16 cellular contexts compared by ENCODE assay signal in genomic region chr5:33852837-33853236, GRCh38. TPM values are rescaled to one million over a fixed set of nuclear protein-coding genes. Genes with fewer than 3 reads are reported as not detected.
DNase-seq lines count a peak whose midpoint lies in the region; ATAC-seq and TF ChIP-seq lines count a peak whose summit lies in the region.
"Had no signal": no experiment of that assay in that cellular context is flagged by ENCODE, and none has a peak within 500 bp of the region (broad histone marks: within the 10 kb centered on the region; RNA-seq: fewer than 3 reads in every experiment).

No MANE protein-coding gene starts in this region.

- CTCF ChIA-PET in SK-N-SH (lab: Yijun Ruan, JAX): no interaction called here

- no peaks in the 10 kb centered on the region for H3K9me3 Mint-ChIP-seq in endodermal cell

- H3K9ac ChIP-seq in SK-N-SH (no peak overlapping the region), endodermal cell (ENCODE audit: extremely low read depth, low read length, poor library complexity, severe bottlenecking) (no peak overlapping the region), neuronal stem cell (ENCODE audit: low read depth, low read length, poor library complexity) (no peak overlapping the region)
- H3K9ac ChIP-seq: BLaER1 had no signal

- no peak overlapping the region for H2BK12ac ChIP-seq in neuronal stem cell (ENCODE audit: low read length)

- H3K23ac ChIP-seq in neuronal stem cell (ENCODE audit: low read depth, low read length, poor library complexity): no peak overlapping the region

- H4K8ac ChIP-seq in neuronal stem cell (ENCODE audit: low read depth, low read length): no peak overlapping the region

- no peaks in the 10 kb centered on the region for H4K20me1 ChIP-seq in SK-N-SH (ENCODE audit: insufficient read depth)
- H4K20me1 ChIP-seq: BLaER1 had no signal

- H3K4me1 Mint-ChIP-seq in endodermal cell: peaks cover 59% of the 10 kb centered on the region

- H3K27ac ChIP-seq in SK-N-SH (ENCODE audit: low read depth in 2 of 2, low read length in 1 of 2) (no peak overlapping the region; a peak in 1 of 4 replicates), endodermal cell (ENCODE audit: low read depth, low read length) (no peak overlapping the region), neuronal stem cell (replicated peaks; ENCODE audit: low read length) (no peak overlapping the region), tibial artery (peak overlapping the region; percentile 58 to 74)
- H3K27ac ChIP-seq: 22Rv1, BLaER1, HL-60 had no signal

- H2AFZ ChIP-seq in SK-N-SH (ENCODE audit: low read depth) (no peak overlapping the region), neuronal stem cell (ENCODE audit: low read length) (no peak overlapping the region)

- no peak overlapping the region for H2BK15ac ChIP-seq in neuronal stem cell (ENCODE audit: low read length)

- no peaks in the 10 kb centered on the region for H3K27me3 Mint-ChIP-seq in endodermal cell (ENCODE audit: insufficient read depth)

- no peak for TF ChIP-seq CTCF in SK-N-SH (IDR thresholded peaks at IDR 0.05)
- no peak for TF ChIP-seq CTCF in endodermal cell (conservative IDR thresholded peaks at IDR 0.05)
- TF ChIP-seq CTCF in tibial artery (IDR thresholded peaks at IDR 0.05): no peak

- no peak overlapping the region for H2BK120ac ChIP-seq in neuronal stem cell (ENCODE audit: low read depth, low read length)

- H2BK5ac ChIP-seq in neuronal stem cell (ENCODE audit: low read length): no peak overlapping the region

- H3K79me2 ChIP-seq in SK-N-SH (ENCODE audit: insufficient read depth): no peaks in the 10 kb centered on the region

- no peak for ATAC-seq in SK-N-SH treated with all-trans-retinoic acid at 6 μM for 48 hours
- ATAC-seq in GM18517 (IDR thresholded peaks at IDR 0.05; ENCODE audit: unreplicated experiment): no peak
- ATAC-seq: PC-3 had no signal

- H3K4me3 ChIP-seq in SK-N-SH (ENCODE audit: low read depth in 2 of 2, low read length in 1 of 2): no peak overlapping the region
- peak overlapping the region; percentile 43 for H3K4me3 ChIP-seq in endodermal cell (ENCODE audit: low read length)
- no peak overlapping the region for H3K4me3 ChIP-seq in neuronal stem cell (ENCODE audit: low read length in 2 of 2)
- H3K4me3 ChIP-seq in tibial artery: no peak overlapping the region
- H3K4me3 ChIP-seq: BLaER1 had no signal

- H3K4me1 ChIP-seq in SK-N-SH (ENCODE audit: control insufficient read depth in 1 of 2, insufficient read depth in 2 of 2, low read depth in 1 of 2, low read length in 1 of 2) (no peaks in the 10 kb centered on the region; a peak in 1 of 4 replicates), endodermal cell (ENCODE audit: control insufficient read depth, insufficient read depth, low read length) (peaks cover 31% of the 10 kb centered on the region), neuronal stem cell (ENCODE audit: control insufficient read depth in 2 of 2, insufficient read depth in 1 of 2, low read depth in 1 of 2, low read length in 2 of 2) (peaks cover 31 to 32% of the 10 kb centered on the region in 2 donors), tibial artery (peaks cover 0 to 59% (median 32%) of the 10 kb centered on the region in 4 donors)

- H3F3A ChIP-seq in SK-N-SH (replicated peaks; ENCODE audit: insufficient read depth): no peaks in the 10 kb centered on the region

- no peak overlapping the region for H4K91ac ChIP-seq in neuronal stem cell (ENCODE audit: low read depth, low read length, poor library complexity)

- 0 out of 2 replicates have a peak overlapping the region, but pooled peaks have one; percentile 15 for H3K4me2 ChIP-seq in SK-N-SH
- H3K4me2 ChIP-seq in neuronal stem cell (ENCODE audit: insufficient read depth, low read length, poor library complexity, severe bottlenecking): no peak overlapping the region
- H3K4me2 ChIP-seq: BLaER1 had no signal

- peaks cover 22% of the 10 kb centered on the region for H3K36me3 Mint-ChIP-seq in endodermal cell (ENCODE audit: low read depth)

- no peak for TF ChIP-seq RAD21 in SK-N-SH (IDR thresholded peaks at IDR 0.05; ENCODE audit: low read length)

- no peaks in the 10 kb centered on the region for H3K9me3 ChIP-seq in SK-N-SH
- H3K9me3 ChIP-seq in endodermal cell (ENCODE audit: control insufficient read depth, low read length): no peaks in the 10 kb centered on the region
- no peaks in the 10 kb centered on the region for H3K9me3 ChIP-seq in neuronal stem cell (replicated peaks in 1 of 2; ENCODE audit: control insufficient read depth in 2 of 2, insufficient read depth in 1 of 2, low read depth in 1 of 2, low read length in 2 of 2)
- H3K9me3 ChIP-seq in tibial artery: no peaks in the 10 kb centered on the region
- H3K9me3 ChIP-seq: BLaER1 had no signal

- H3K4ac ChIP-seq in neuronal stem cell (ENCODE audit: low read length): no peak overlapping the region

- intact Hi-C loops in tibial artery (cut with DNase I; ENCODE audit: low total_unique reads): no loop called here

- H3K18ac ChIP-seq in neuronal stem cell (ENCODE audit: low read length): peak overlapping the region; percentile 89

- H3K79me1 ChIP-seq in neuronal stem cell (ENCODE audit: low read depth, low read length): no peaks in the 10 kb centered on the region

- TF ChIP-seq EP300 in SK-N-SH (IDR thresholded peaks at IDR 0.05; ENCODE audit: borderline replicate concordance in 1 of 2, low read depth in 1 of 2, low read length in 1 of 2): no peak

- H3K4me3 Mint-ChIP-seq in endodermal cell: peak overlapping the region; percentile 11

- DNase-seq in SK-N-SH (no peak), endodermal cell (no peak), neuronal stem cell (ENCODE audit: low spot score) (no peak), tibial artery (no peak), dedifferentiated amniotic fluid mesenchymal stem cell (ENCODE audit: extremely low spot score) (no peak), HUDEP-2 (lab: John Stamatoyannopoulos, UW; ENCODE audit: unreplicated experiment in 76 of 76) (no peak)
- DNase-seq: DMS 273 treated with DMSO at 0.1 percent for 48 hours, KG1, NCI-H1092, NCI-H69, PC-3 had no signal

- POLR2A ChIA-PET in SK-N-SH (lab: Yijun Ruan, JAX): no interaction called here

- no peak overlapping the region for H2AK5ac ChIP-seq in neuronal stem cell (ENCODE audit: low read depth, low read length)

- H3K36me3 ChIP-seq in SK-N-SH (replicated peaks in 1 of 2; ENCODE audit: control insufficient read depth in 1 of 2, insufficient read depth in 2 of 2, low read length in 1 of 2): no peaks in the 10 kb centered on the region
- H3K36me3 ChIP-seq in endodermal cell (ENCODE audit: control insufficient read depth, insufficient read depth, low read length): no peaks in the 10 kb centered on the region
- H3K36me3 ChIP-seq in neuronal stem cell (replicated peaks in 1 of 2; ENCODE audit: control insufficient read depth in 2 of 2, insufficient read depth in 2 of 2, low read length in 2 of 2): no peaks in the 10 kb centered on the region
- no peaks in the 10 kb centered on the region for H3K36me3 ChIP-seq in tibial artery
- H3K36me3 ChIP-seq: BLaER1 had no signal

- H3K27me3 ChIP-seq in SK-N-SH (ENCODE audit: insufficient read depth) (no peaks in the 10 kb centered on the region), endodermal cell (ENCODE audit: control insufficient read depth, insufficient read depth, low read length, poor library complexity, severe bottlenecking) (no peaks in the 10 kb centered on the region), neuronal stem cell (ENCODE audit: control insufficient read depth in 3 of 3, insufficient read depth in 3 of 3, low read depth in 1 of 3, low read length in 3 of 3) (no peaks in the 10 kb centered on the region), tibial artery (no peaks in the 10 kb centered on the region)
- H3K27me3 ChIP-seq: BLaER1 had no signal

- peak overlapping the region; percentile 14 for H3K27ac Mint-ChIP-seq in endodermal cell

- no peaks in the 10 kb centered on the region for H3K9me2 ChIP-seq in SK-N-SH

- 46% methylated on average over 3 of the region's 3 CpGs for WGBS in SK-N-SH (ENCODE audit: low lambda C conversion rate)
- WGBS in endodermal cell (ENCODE audit: insufficient coverage in 1 of 2, insufficient read length in 1 of 2), 2 experiments: 58 to 89% methylated on average over 2 to 3 of the region's 3 CpGs
- WGBS in neuronal stem cell (ENCODE audit: extremely low coverage in 2 of 2, insufficient read length in 2 of 2, insufficient replicate concordance in 1 of 2), 2 donors: no CpG with 5 or more reads among the region's 3 CpGs

- H3K14ac ChIP-seq in neuronal stem cell (ENCODE audit: low read length): peak overlapping the region; percentile 56

TF ChIP-seq in SK-N-SH, 30 proteins besides CTCF, POLR2A, EP300 and RAD21 (continues in another document):
- TF ChIP-seq CHD2 (IDR thresholded peaks at IDR 0.05; ENCODE audit: low read length, partially characterized antibody): no peak
- no peak for TF ChIP-seq GATA2 (CRISPR knock-in tag; IDR thresholded peaks at IDR 0.05)
- TF ChIP-seq TEAD4 (IDR thresholded peaks at IDR 0.05; ENCODE audit: borderline replicate concordance, insufficient read depth): no peak
- no peak for TF ChIP-seq JUND (IDR thresholded peaks at IDR 0.05)
- no peak for TF ChIP-seq FOXJ3 (CRISPR knock-in tag; IDR thresholded peaks at IDR 0.05)
- TF ChIP-seq FOSL2 (IDR thresholded peaks at IDR 0.05; ENCODE audit: borderline replicate concordance, low read depth): no peak
- no peak for TF ChIP-seq SIN3A (IDR thresholded peaks at IDR 0.05; ENCODE audit: borderline replicate concordance, low read depth, low read length)
- no peak for TF ChIP-seq RXRA (IDR thresholded peaks at IDR 0.05; ENCODE audit: borderline replicate concordance, low read depth)
- no peak for TF ChIP-seq MEF2A (IDR thresholded peaks at IDR 0.05; ENCODE audit: borderline replicate concordance, low read depth)

TF ChIP-seq in SK-N-SH treated with all-trans-retinoic acid at 6 μM for 48 hours, 23 proteins besides CTCF, POLR2A, EP300 and RAD21 (continues in another document):
- TF ChIP-seq, protein P1, sequence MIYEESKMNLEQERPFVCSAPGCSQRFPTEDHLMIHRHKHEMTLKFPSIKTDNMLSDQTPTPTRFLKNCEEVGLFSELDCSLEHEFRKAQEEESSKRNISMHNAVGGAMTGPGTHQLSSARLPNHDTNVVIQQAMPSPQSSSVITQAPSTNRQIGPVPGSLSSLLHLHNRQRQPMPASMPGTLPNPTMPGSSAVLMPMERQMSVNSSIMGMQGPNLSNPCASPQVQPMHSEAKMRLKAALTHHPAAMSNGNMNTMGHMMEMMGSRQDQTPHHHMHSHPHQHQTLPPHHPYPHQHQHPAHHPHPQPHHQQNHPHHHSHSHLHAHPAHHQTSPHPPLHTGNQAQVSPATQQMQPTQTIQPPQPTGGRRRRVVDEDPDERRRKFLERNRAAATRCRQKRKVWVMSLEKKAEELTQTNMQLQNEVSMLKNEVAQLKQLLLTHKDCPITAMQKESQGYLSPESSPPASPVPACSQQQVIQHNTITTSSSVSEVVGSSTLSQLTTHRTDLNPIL (CRISPR knock-in tag; IDR thresholded peaks at IDR 0.05; ENCODE audit: low read depth): no peak
- no peak for TF ChIP-seq RARB (CRISPR knock-in tag; IDR thresholded peaks at IDR 0.05)

RNA-seq across cellular contexts. Expression of gene ADAMTS12, which starts 39.0 kb away (rescaled TPM):
- 2.5 and 4.1 TPM in 2 replicates for polyA plus RNA-seq in SK-N-SH (2012; rRNA removed)
- 3.7 and 4.1 TPM in 2 replicates for polyA plus RNA-seq in SK-N-SH (2012; cell fraction: cytosol; rRNA removed)
- 3.3 and 5.2 TPM in 2 replicates for polyA plus RNA-seq in SK-N-SH (2012; cell fraction: nucleus; rRNA removed)
- total RNA-seq in endodermal cell: 100 to 1,000 TPM in 1 of 2 donors, 10 to 100 TPM in 1; 80.2 to 123 TPM
- polyA plus RNA-seq in endodermal cell (2013, experiment 1 of 2): 14.2 TPM
- polyA plus RNA-seq in endodermal cell (2013, experiment 2 of 2): 14.2 TPM
- polyA plus RNA-seq in neuronal stem cell (2013, experiment 1 of 2): 11.1 TPM
- polyA plus RNA-seq in neuronal stem cell (2013, experiment 2 of 2): 10.7 TPM

Comparison
In these comparisons a context has a peak if more than half of its experiments do, and no peak if none do; other contexts are left out.
1. H3K27ac ChIP-seq: peak in tibial artery (2 of 2); none in SK-N-SH (0 of 2), endodermal cell (single experiment) and neuronal stem cell (single experiment).